In the genomic region with DNA sequence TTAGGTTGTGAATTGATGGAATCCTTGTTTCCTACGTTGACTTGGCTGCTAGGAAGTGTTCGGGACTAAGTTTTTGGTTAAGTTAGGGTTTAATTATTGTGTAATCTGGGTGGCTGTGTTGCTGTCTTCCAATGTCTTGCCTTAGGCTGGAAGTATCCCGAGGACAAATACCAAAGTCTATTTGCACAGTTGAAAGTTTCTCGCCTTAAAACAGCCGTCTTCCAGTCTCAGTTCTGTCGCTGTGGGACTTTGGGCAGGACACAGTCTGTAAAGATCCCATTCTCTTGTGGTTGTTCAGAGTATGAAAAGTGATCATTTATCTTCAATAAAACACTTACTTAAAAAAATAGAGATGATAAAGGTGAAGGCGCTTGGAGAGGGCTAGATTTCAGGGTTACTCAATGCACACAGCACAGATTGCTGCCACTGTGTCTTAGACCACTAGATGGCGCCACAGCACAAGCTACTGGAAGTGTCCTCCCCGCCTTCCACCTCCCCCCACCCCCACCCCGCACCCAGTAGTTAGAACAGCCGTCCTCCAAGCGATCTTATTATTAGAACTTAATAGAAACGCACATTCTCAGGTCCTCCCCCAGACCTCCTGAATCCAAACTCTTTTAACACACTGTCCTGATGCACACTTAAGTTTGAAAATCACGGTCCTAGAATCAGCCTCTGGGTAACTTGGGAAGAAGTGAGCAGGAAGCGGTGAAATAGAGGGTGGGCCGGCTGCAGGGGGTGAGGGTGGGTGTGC, we compare ENCODE assay signal across 1 cellular context.
TF ChIP-seq lines count a peak whose summit lies in the region.

No MANE protein-coding gene starts in this region.

TF ChIP-seq in GM23338, 12 proteins besides CTCF, POLR2A, EP300 and RAD21 (continued from another document):
- TF ChIP-seq CREB1 (CRISPR knock-in tag; IDR thresholded peaks at IDR 0.05; ENCODE audit: low read depth), result no peak
- no peak for TF ChIP-seq EZH2phosphoT487 (IDR thresholded peaks at IDR 0.05; ENCODE audit: unreplicated experiment)
- no peak for TF ChIP-seq STAT1 (IDR thresholded peaks at IDR 0.05; ENCODE audit: unreplicated experiment)
- no peak for TF ChIP-seq ZNF114 (CRISPR knock-in tag; IDR thresholded peaks at IDR 0.05)
- no peak for TF ChIP-seq EZH2 (IDR thresholded peaks at IDR 0.05; ENCODE audit: low read depth, unreplicated experiment)
TF ChIP-seq in GM23338: peak in this region for 0.
